Comparison of ENCODE assay signal across 8 cellular contexts in the genomic region with DNA sequence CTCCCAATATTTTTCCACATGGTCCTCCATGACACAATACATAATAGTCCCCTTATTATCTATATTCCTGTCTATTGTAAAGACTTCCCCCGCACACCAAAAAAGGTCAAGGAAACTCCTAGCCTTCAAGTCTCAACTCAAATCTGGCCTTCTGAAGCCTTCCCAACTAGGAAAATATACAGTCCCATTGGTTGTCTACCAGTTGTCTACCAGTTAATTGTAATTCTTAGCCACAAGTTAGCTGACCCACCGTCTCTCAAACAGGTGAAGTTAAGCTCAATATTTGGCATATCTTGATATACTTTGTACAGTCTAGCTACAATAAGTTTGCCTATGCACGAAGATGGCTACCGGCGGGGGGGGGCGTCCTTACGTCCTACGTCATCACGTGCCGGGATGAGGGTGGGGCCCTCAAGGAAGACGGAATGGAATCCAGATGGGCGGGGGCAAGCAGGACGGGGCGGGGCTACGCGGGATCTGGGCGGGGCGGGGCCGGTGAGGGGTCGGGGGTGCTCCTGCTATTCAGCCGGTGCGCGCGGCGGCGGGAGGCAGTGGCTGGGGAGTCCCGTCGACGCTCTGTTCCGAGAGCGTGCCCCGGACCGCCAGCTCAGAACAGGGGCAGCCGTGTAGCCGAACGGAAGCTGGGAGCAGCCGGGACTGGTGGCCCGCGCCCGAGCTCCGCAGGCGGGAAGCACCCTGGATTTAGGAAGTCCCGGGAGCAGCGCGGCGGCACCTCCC. TPM values are rescaled to one million over a fixed set of nuclear protein-coding genes. Genes with fewer than 3 reads are reported as not detected.
A peak's percentile ranks its signal among the peaks of the same experiment; 100 is the strongest.
DNase-seq lines count a peak whose midpoint lies in the region; ATAC-seq and TF ChIP-seq lines count a peak whose summit lies in the region.

A gene (plus strand): TSS at position 551 of the 738 bp plus-strand sequence. CDS start 613 bp downstream, outside the sequence.

- peak within 1 kb of the TSS; percentile 91 for H3K4me3 Mint-ChIP-seq in activated CD8-positive, alpha-beta T cell treated with anti-CD3 and anti-CD28 coated beads for 36 hours

- H3K36me3 Mint-ChIP-seq in activated CD8-positive, alpha-beta T cell treated with anti-CD3 and anti-CD28 coated beads for 36 hours (ENCODE audit: low read depth): peaks cover 6% of the 10 kb centered on the region

- POLR2A ChIA-PET in activated CD8-positive, alpha-beta T cell treated with anti-CD3 and anti-CD28 coated beads for 36 hours (lab: Charles Lee): interaction anchor here (0.6 to 2.4 kb wide), 12 partner anchors 13 to 155 kb away, joined by 3 to 9 read pairs (median 4); no protein-coding TSS in a partner anchor

- H3K9me3 Mint-ChIP-seq in activated CD8-positive, alpha-beta T cell treated with anti-CD3 and anti-CD28 coated beads for 36 hours: peaks cover 7% of the 10 kb centered on the region

- peak within 1 kb of the TSS; percentile 94 for H3K27ac Mint-ChIP-seq in activated CD8-positive, alpha-beta T cell treated with anti-CD3 and anti-CD28 coated beads for 36 hours

- ATAC-seq in GM19035 (IDR thresholded peaks at IDR 0.05; ENCODE audit: unreplicated experiment) (peak; percentile 52), HG03354 (IDR thresholded peaks at IDR 0.05; ENCODE audit: poor library complexity, severe bottlenecking, unreplicated experiment) (peak; percentile 65)
- peak; percentile 88 for ATAC-seq in activated CD8-positive, alpha-beta T cell treated with anti-CD3 and anti-CD28 coated beads for 36 hours

- no peak for TF ChIP-seq CTCF in activated CD8-positive, alpha-beta T cell treated with anti-CD3 and anti-CD28 coated beads for 36 hours (IDR thresholded peaks at IDR 0.05)

- H3K27me3 Mint-ChIP-seq in activated CD8-positive, alpha-beta T cell treated with anti-CD3 and anti-CD28 coated beads for 36 hours: no peaks in the 10 kb centered on the region

- peaks cover 27% of the 10 kb centered on the region for H3K4me1 Mint-ChIP-seq in activated CD8-positive, alpha-beta T cell treated with anti-CD3 and anti-CD28 coated beads for 36 hours (ENCODE audit: low read depth)

- DNase-seq in AML-193 (lab: John Stamatoyannopoulos, UW): peak; percentile 74 to 80
- DNase-seq in NCI-H748 treated with DMSO at 0.1 percent for 48 hours (lab: John Stamatoyannopoulos, UW): peak; percentile 74
- DNase-seq in activated CD8-positive, alpha-beta T cell treated with anti-CD3 and anti-CD28 coated beads for 36 hours: peak; percentile 97
- peak; percentile 77 for DNase-seq in effector CD4-positive, alpha-beta T cell
- peak; percentile 96 to 98 for DNase-seq in lung microvascular endothelial cell (ENCODE audit: low read depth in 2 of 2)
- peak; percentile 80 to 87 (median 83) for DNase-seq in stimulated activated CD4-positive, alpha-beta T cell treated with anti-CD3 and anti-CD28 coated beads, TNF-alpha, amount 100 ng/mL, for 48 hours (ENCODE audit: low read depth in 3 of 3)

- CTCF ChIA-PET in activated CD8-positive, alpha-beta T cell treated with anti-CD3 and anti-CD28 coated beads for 36 hours (lab: Charles Lee): interaction anchor here (0.7 to 2.6 kb wide), 6 partner anchors 9 to 318 kb away, joined by 3 to 8 read pairs (median 3); no protein-coding TSS in a partner anchor

- intact Hi-C loops in activated CD8-positive, alpha-beta T cell treated with anti-CD3 and anti-CD28 coated beads for 36 hours (cut with micrococcal nuclease): loop anchor here (2.0 kb wide), 2 partner anchors 63 to 159 kb away; no protein-coding TSS in a partner anchor

RNA-seq across cellular contexts. Expression of the gene that starts here (rescaled TPM):
- 10 to 100 TPM; 32.1 to 33.4 TPM for total RNA-seq in activated CD8-positive, alpha-beta T cell treated with anti-CD3 and anti-CD28 coated beads for 36 hours
- total RNA-seq in lung microvascular endothelial cell: 70.6 and 108 TPM in 2 replicates

Comparison
In these comparisons a context has a peak if more than half of its experiments do, and no peak if none do; other contexts are left out.
1. Peak in every context shown above with its lines: DNase-seq and ATAC-seq.